In genomic region chr19:18833141-18833476, GRCh38 we compare ENCODE assay signal across 8 cellular contexts. TPM values are rescaled to one million over a fixed set of nuclear protein-coding genes. Genes with fewer than 3 reads are reported as not detected.
DNase-seq lines count a peak whose midpoint lies in the region; ATAC-seq and TF ChIP-seq lines count a peak whose summit lies in the region.

No MANE protein-coding gene starts in this region.

- intact Hi-C loops in breast epithelium (cut with DNase I; ENCODE audit: low total_unique reads) = no loop called here

- H3K27me3 ChIP-seq in BE2C = no peaks in the 10 kb centered on the region
- peaks cover 7% of the 10 kb centered on the region for H3K27me3 ChIP-seq in HUES6 (ENCODE audit: control insufficient read depth, insufficient read depth, low read length)
- H3K27me3 ChIP-seq in breast epithelium = no peaks in the 10 kb centered on the region
- H3K27me3 ChIP-seq in muscle layer of colon (ENCODE audit: control insufficient read depth in 1 of 2, insufficient read depth in 2 of 2, low read length in 2 of 2) = no peaks in the 10 kb centered on the region

- H3K9me3 ChIP-seq in BE2C (no peaks in the 10 kb centered on the region), HUES6 (ENCODE audit: control insufficient read depth, insufficient read depth, low read depth, low read length) (no peaks in the 10 kb centered on the region), breast epithelium (no peaks in the 10 kb centered on the region), muscle layer of colon (ENCODE audit: low read length) (no peaks in the 10 kb centered on the region)

- H3K4me3 ChIP-seq in BE2C (ENCODE audit: low read depth, low read length) = peak overlapping the region; percentile 91
- peak overlapping the region; percentile 98 for H3K4me3 ChIP-seq in HUES6 (ENCODE audit: low read depth, low read length)
- H3K4me3 ChIP-seq in breast epithelium = peak overlapping the region; percentile 88 to 96 (median 92)
- H3K4me3 ChIP-seq in muscle layer of colon (ENCODE audit: low read depth in 1 of 2, low read length in 2 of 2) = peak overlapping the region; percentile 76 to 90

- peaks cover 20% of the 10 kb centered on the region for H3K36me3 ChIP-seq in BE2C
- peaks cover 31% of the 10 kb centered on the region for H3K36me3 ChIP-seq in HUES6 (ENCODE audit: control insufficient read depth, insufficient read depth, low read length)
- H3K36me3 ChIP-seq in breast epithelium = no peaks in the 10 kb centered on the region
- H3K36me3 ChIP-seq in muscle layer of colon (ENCODE audit: insufficient read depth, low read length) = no peaks in the 10 kb centered on the region

- TF ChIP-seq POLR2A in breast epithelium (IDR thresholded peaks at IDR 0.05) (no peak), erythroblast (IDR thresholded peaks at IDR 0.05; ENCODE audit: low read length) (no peak)

- TF ChIP-seq CTCF in BE2C (IDR thresholded peaks at IDR 0.05; ENCODE audit: low read depth, low read length) (no peak), breast epithelium (IDR thresholded peaks at IDR 0.05) (no peak)

- ATAC-seq in GM18861 (IDR thresholded peaks at IDR 0.05; ENCODE audit: unreplicated experiment) (no peak), HG03196 (IDR thresholded peaks at IDR 0.05; ENCODE audit: unreplicated experiment) (no peak), GM19324 (IDR thresholded peaks at IDR 0.05; ENCODE audit: low FRiP score, unreplicated experiment) (no peak)

- H3K27ac ChIP-seq in HUES6 (ENCODE audit: low read depth, low read length) (peak overlapping the region; percentile 73; the same call in 1 of the 2 replicates), breast epithelium (peak overlapping the region; percentile 93 to 96), muscle layer of colon (ENCODE audit: low read depth, low read length) (peak overlapping the region; percentile 75)

- peaks cover 2% of the 10 kb centered on the region; the same call in 1 of the 2 replicates for H3K4me1 ChIP-seq in BE2C
- peaks cover 18% of the 10 kb centered on the region for H3K4me1 ChIP-seq in HUES6 (ENCODE audit: control insufficient read depth, insufficient read depth, low read length)
- no peaks in the 10 kb centered on the region for H3K4me1 ChIP-seq in breast epithelium
- peaks cover 21% of the 10 kb centered on the region for H3K4me1 ChIP-seq in muscle layer of colon (ENCODE audit: insufficient read depth, low read length)

- peak overlapping the region; percentile 97 for H3K9ac ChIP-seq in HUES6 (ENCODE audit: low read length)
- peak overlapping the region; percentile 92 for H3K9ac ChIP-seq in muscle layer of colon (ENCODE audit: low read length)

- DNase-seq in BE2C (no peak), breast epithelium (ENCODE audit: low spot score in 2 of 2) (no peak), erythroblast (lab: John Stamatoyannopoulos, UW) (no peak)

RNA-seq across cellular contexts. Expression of gene UPF1, which starts 1.4 kb away (rescaled TPM):
- polyA plus RNA-seq in BE2C (2012; ENCODE audit: insufficient read depth, insufficient read length, low read depth) = 103 TPM
- total RNA-seq in breast epithelium = 10 to 100 TPM; 59.8 to 83.6 (median 75.2) TPM

RNA-seq across cellular contexts. Expression of gene COMP, which starts 42.0 kb away (rescaled TPM):
- polyA plus RNA-seq in BE2C (2012; ENCODE audit: insufficient read depth, insufficient read length, low read depth) = 1.2 TPM
- total RNA-seq in breast epithelium = 1 to 10 TPM; 1.0 to 4.9 (median 2.2) TPM
